Comparison of ENCODE assay signal across 10 cellular contexts in the genomic region with DNA sequence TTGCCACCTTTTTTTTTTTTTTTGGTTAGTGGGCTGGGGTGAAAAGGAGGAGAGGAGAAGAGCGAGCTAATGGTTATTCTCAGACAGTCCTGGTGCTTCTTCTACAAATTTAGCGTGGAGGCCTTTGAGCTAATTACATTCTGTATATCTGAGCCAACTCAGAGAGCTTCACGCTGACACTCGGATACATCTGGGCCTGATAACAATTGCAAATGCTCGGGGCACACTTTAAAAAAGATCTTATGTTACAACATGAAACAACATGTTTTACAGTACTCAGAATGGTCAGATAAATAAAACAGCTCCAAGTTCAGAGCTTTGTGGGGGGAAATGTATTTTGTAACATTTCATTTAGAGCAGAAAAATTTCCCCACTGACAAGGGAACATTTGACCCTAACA.
"Had no signal": no experiment of that assay in that cellular context is flagged by ENCODE, and none has a peak within 500 bp of the region (broad histone marks: within the 10 kb centered on the region; RNA-seq: fewer than 3 reads in every experiment).

No MANE protein-coding gene starts in this region.

- ATAC-seq: activated CD4-positive, CD25-positive, alpha-beta regulatory T cell treated with anti-CD3 and anti-CD28 coated beads, Interleukin-2, amount 50 U/mL, for 24 hours; naive thymus-derived CD8-positive, alpha-beta T cell had no signal

- H3K9me3 ChIP-seq: adrenal gland had no signal

- H3K4me1 ChIP-seq: adrenal gland had no signal

- DNase-seq: activated naive CD4-positive, alpha-beta T cell treated with anti-CD3 and anti-CD28 coated beads, Interleukin-2, amount 10 ng/mL, durations not matched to agents 7 days and 5 days; adrenal gland; caudate nucleus; effector memory CD4-positive, alpha-beta T cell; immature natural killer cell; naive thymus-derived CD8-positive, alpha-beta T cell; T-helper 2 cell had no signal

- H3K36me3 ChIP-seq: adrenal gland had no signal

- H3K27ac ChIP-seq: adrenal gland, epithelial cell of prostate had no signal

- H3K27me3 ChIP-seq: adrenal gland had no signal

- H3K4me3 ChIP-seq: adrenal gland, lung had no signal
